8 cellular contexts compared by ENCODE assay signal in genomic region chr9:70421020-70421271, GRCh38. TPM values are rescaled to one million over a fixed set of nuclear protein-coding genes. Genes with fewer than 3 reads are reported as not detected.
DNase-seq lines count a peak whose midpoint lies in the region; ATAC-seq and TF ChIP-seq lines count a peak whose summit lies in the region.

No MANE protein-coding gene starts in this region.

- peak overlapping the region; percentile 76 for H3K27ac Mint-ChIP-seq in T-helper 1 cell treated with Interleukin-12 subunit alpha and Interleukin-12 subunit beta and Interleukin-4 antibody, amounts not matched to agents 30 μg/mL and 1 μg/mL, for 36 hours
- H3K27ac Mint-ChIP-seq in activated T-helper 17 cell treated with anti-CD3 and anti-CD28 coated beads, Interleukin-2, amount 50 U/mL, for 72 hours: peak overlapping the region; percentile 96

- DNase-seq in T-helper 1 cell (no peak), iPS DF 6.9 (ENCODE audit: low read depth, low spot score) (no peak), stomach (no peak), LoVo (ENCODE audit: low spot score) (no peak), kidney tubule cell (ENCODE audit: low spot score) (no peak)

- no CpG with 5 or more reads among the region's 4 CpGs for WGBS in iPS DF 6.9 (ENCODE audit: insufficient coverage, insufficient read length)
- 2 to 5% (median 4%) methylated on average over 4 of the region's 4 CpGs for WGBS in stomach, 5 donors

- peaks cover 3% of the 10 kb centered on the region; the same call in 1 of the 2 replicates for H3K4me1 ChIP-seq in iPS DF 6.9 (ENCODE audit: control insufficient read depth, insufficient read depth, low read length)
- peaks cover 35 to 55% (median 43%) of the 10 kb centered on the region in 4 donors for H3K4me1 ChIP-seq in stomach

- no peaks in the 10 kb centered on the region for H3K27me3 Mint-ChIP-seq in T-helper 1 cell treated with Interleukin-12 subunit alpha and Interleukin-12 subunit beta and Interleukin-4 antibody, amounts not matched to agents 30 μg/mL and 1 μg/mL, for 36 hours (ENCODE audit: low read depth)
- H3K27me3 Mint-ChIP-seq in activated T-helper 17 cell treated with anti-CD3 and anti-CD28 coated beads, Interleukin-2, amount 50 U/mL, for 72 hours: no peaks in the 10 kb centered on the region

- no peak for TF ChIP-seq CTCF in stomach (IDR thresholded peaks at IDR 0.05)

- H3K27me3 ChIP-seq in iPS DF 6.9 (ENCODE audit: control insufficient read depth, insufficient read depth, low read length) (peaks cover 1% of the 10 kb centered on the region; the same call in 1 of the 2 replicates), stomach (no peaks in the 10 kb centered on the region)

- H3K4me1 Mint-ChIP-seq in T-helper 1 cell treated with Interleukin-12 subunit alpha and Interleukin-12 subunit beta and Interleukin-4 antibody, amounts not matched to agents 30 μg/mL and 1 μg/mL, for 36 hours (ENCODE audit: low read depth): peaks cover 38% of the 10 kb centered on the region
- peaks cover 21% of the 10 kb centered on the region for H3K4me1 Mint-ChIP-seq in activated T-helper 17 cell treated with anti-CD3 and anti-CD28 coated beads, Interleukin-2, amount 50 U/mL, for 72 hours

- H3K9me3 Mint-ChIP-seq in T-helper 1 cell treated with Interleukin-12 subunit alpha and Interleukin-12 subunit beta and Interleukin-4 antibody, amounts not matched to agents 30 μg/mL and 1 μg/mL, for 36 hours: no peaks in the 10 kb centered on the region
- no peaks in the 10 kb centered on the region for H3K9me3 Mint-ChIP-seq in activated T-helper 17 cell treated with anti-CD3 and anti-CD28 coated beads, Interleukin-2, amount 50 U/mL, for 72 hours

- peak overlapping the region; percentile 54; the same call in 1 of the 2 replicates for H3K4me3 ChIP-seq in iPS DF 6.9 (ENCODE audit: low read length)
- peak overlapping the region; percentile 14 to 50 (median 46) for H3K4me3 ChIP-seq in stomach

- no peak for TF ChIP-seq POLR2A in stomach (IDR thresholded peaks at IDR 0.05)

- H3K36me3 ChIP-seq in iPS DF 6.9 (ENCODE audit: control insufficient read depth, insufficient read depth, low read length): no peaks in the 10 kb centered on the region
- no peaks in the 10 kb centered on the region for H3K36me3 ChIP-seq in stomach

- H3K4me3 Mint-ChIP-seq in T-helper 1 cell treated with Interleukin-12 subunit alpha and Interleukin-12 subunit beta and Interleukin-4 antibody, amounts not matched to agents 30 μg/mL and 1 μg/mL, for 36 hours: peak overlapping the region; percentile 88
- H3K4me3 Mint-ChIP-seq in activated T-helper 17 cell treated with anti-CD3 and anti-CD28 coated beads, Interleukin-2, amount 50 U/mL, for 72 hours: peak overlapping the region; percentile 88

- intact Hi-C loops in stomach (cut with DNase I; ENCODE audit: low total_unique reads): loop anchor here (10.0 kb wide), 1 partner anchor 54 kb away; no protein-coding TSS in a partner anchor

- TF ChIP-seq EP300 in stomach (IDR thresholded peaks at IDR 0.05): no peak

- no peak for ATAC-seq in activated T-helper 17 cell treated with anti-CD3 and anti-CD28 coated beads, Interleukin-2, amount 50 U/mL, for 72 hours (replicated peaks)
- no peak for ATAC-seq in GM19324 (IDR thresholded peaks at IDR 0.05; ENCODE audit: low FRiP score, unreplicated experiment)

- H3K36me3 Mint-ChIP-seq in T-helper 1 cell treated with Interleukin-12 subunit alpha and Interleukin-12 subunit beta and Interleukin-4 antibody, amounts not matched to agents 30 μg/mL and 1 μg/mL, for 36 hours (ENCODE audit: low read depth): no peaks in the 10 kb centered on the region
- H3K36me3 Mint-ChIP-seq in activated T-helper 17 cell treated with anti-CD3 and anti-CD28 coated beads, Interleukin-2, amount 50 U/mL, for 72 hours (ENCODE audit: low read depth): peaks cover 9% of the 10 kb centered on the region

- H3K9me3 ChIP-seq in iPS DF 6.9 (ENCODE audit: control insufficient read depth, insufficient read depth, low read length): no peaks in the 10 kb centered on the region
- H3K9me3 ChIP-seq in stomach: no peaks in the 10 kb centered on the region

- H3K27ac ChIP-seq in iPS DF 6.9 (ENCODE audit: low read length) (no peak overlapping the region), stomach (peak overlapping the region; percentile 99 to 100 (median 100))

RNA-seq across cellular contexts. Expression of gene KLF9, which starts 6.5 kb away (rescaled TPM):
- total RNA-seq in activated T-helper 17 cell treated with anti-CD3 and anti-CD28 coated beads, Interleukin-2, amount 50 U/mL, for 72 hours: 10 to 100 TPM in 1 of 2 donors, 1 to 10 TPM in 1; 9.1 to 19.0 TPM
- 100 to 1,000 TPM in 2 of 5 donors, 10 to 100 TPM in 3; 37.3 to 174 (median 95.3) TPM for total RNA-seq in stomach
- 10 to 100 TPM; 27.9 to 35.9 (median 28.4) TPM for polyA plus RNA-seq in stomach
